ENCODE assay signal across 17 cellular contexts in the genomic region with DNA sequence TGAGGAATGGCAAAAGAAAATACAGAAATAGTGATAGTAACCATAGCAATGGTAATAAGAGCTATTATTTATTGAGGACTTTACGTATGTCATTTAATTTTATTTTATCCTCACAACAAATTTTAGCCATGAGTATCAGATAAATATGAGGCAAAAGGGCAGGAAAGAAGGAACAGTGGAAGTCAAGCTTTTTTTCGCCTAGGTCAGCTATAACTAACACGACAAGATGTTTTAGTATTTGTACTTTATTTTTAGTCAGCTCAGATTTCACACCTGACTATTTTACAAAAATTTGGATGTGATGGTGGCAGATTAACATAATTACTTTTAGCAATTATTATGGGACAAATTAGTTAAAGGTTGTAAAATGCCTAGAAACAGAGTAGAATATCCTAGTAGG. TPM values are rescaled to one million over a fixed set of nuclear protein-coding genes. Genes with fewer than 3 reads are reported as not detected.
A peak's percentile ranks its signal among the peaks of the same experiment; 100 is the strongest.
DNase-seq lines count a peak whose midpoint lies in the region; ATAC-seq and TF ChIP-seq lines count a peak whose summit lies in the region.
"Had no signal": no experiment of that assay in that cellular context is flagged by ENCODE, and none has a peak within 500 bp of the region (broad histone marks: within the 10 kb centered on the region; RNA-seq: fewer than 3 reads in every experiment).

No MANE protein-coding gene starts in this region.

- H3K4me2 ChIP-seq in PC-3 (ENCODE audit: low read length), result 0 out of 2 replicates have a peak overlapping the region, but pooled peaks have one; percentile 4
- no peak overlapping the region for H3K4me2 ChIP-seq in osteoblast (ENCODE audit: insufficient read depth, low read length)

- no peaks in the 10 kb centered on the region for H3K36me3 ChIP-seq in ACC112 (ENCODE audit: insufficient read depth, low read length)
- no peaks in the 10 kb centered on the region for H3K36me3 ChIP-seq in PC-3 (ENCODE audit: low read depth, low read length)
- no peaks in the 10 kb centered on the region for H3K36me3 ChIP-seq in brain microvascular endothelial cell (replicated peaks)
- H3K36me3 ChIP-seq in osteoblast (ENCODE audit: insufficient read depth, low read length), result no peaks in the 10 kb centered on the region
- no peaks in the 10 kb centered on the region for H3K36me3 ChIP-seq in stomach
- H3K36me3 ChIP-seq: BLaER1 treated with 17β-estradiol and CSF1 and Interleukin-3, amounts not matched to agents 10 nM and 100 nM had no signal

- H3F3A ChIP-seq in PC-3 (ENCODE audit: low read length, unreplicated experiment), result peaks cover 7% of the 10 kb centered on the region

- H3K27ac ChIP-seq in ACC112 (ENCODE audit: low read depth, low read length), result peak overlapping the region; percentile 29; the same call in 1 of the 2 replicates
- peak overlapping the region; percentile 62 for H3K27ac ChIP-seq in PC-3 (ENCODE audit: low read length)
- peak overlapping the region; percentile 81 for H3K27ac ChIP-seq in brain microvascular endothelial cell
- H3K27ac ChIP-seq in osteoblast (ENCODE audit: low read depth, low read length), result peak overlapping the region; percentile 31
- no peak overlapping the region for H3K27ac ChIP-seq in stomach
- H3K27ac ChIP-seq: GM23248 had no signal

- H3K9me2 ChIP-seq in PC-3 (replicated peaks; ENCODE audit: low read length), result no peaks in the 10 kb centered on the region

- peaks cover 7% of the 10 kb centered on the region for H3K27me3 Mint-ChIP-seq in nephron progenitor cell (ENCODE audit: low read depth, poor library complexity)
- peaks cover 13 to 18% of the 10 kb centered on the region in 2 donors for H3K27me3 Mint-ChIP-seq in natural killer cell treated with Interleukin-12 subunit alpha and Interleukin-12 subunit beta and Interleukin-15 and Interleukin-18, amount 100 ng/mL, for 72 hours
- H3K27me3 Mint-ChIP-seq: B cell had no signal

- H3K9me3 ChIP-seq in PC-3 (ENCODE audit: low read length), result no peaks in the 10 kb centered on the region
- no peaks in the 10 kb centered on the region for H3K9me3 ChIP-seq in osteoblast (ENCODE audit: low read depth, low read length)
- H3K9me3 ChIP-seq in stomach, result no peaks in the 10 kb centered on the region
- H3K9me3 ChIP-seq: BLaER1 treated with 17β-estradiol and CSF1 and Interleukin-3, amounts not matched to agents 10 nM and 100 nM had no signal

- H3K27me3 ChIP-seq in ACC112 (ENCODE audit: insufficient read depth, low read length), result no peaks in the 10 kb centered on the region
- no peaks in the 10 kb centered on the region for H3K27me3 ChIP-seq in PC-3 (ENCODE audit: low read length)
- H3K27me3 ChIP-seq in brain microvascular endothelial cell (replicated peaks), result no peaks in the 10 kb centered on the region
- no peaks in the 10 kb centered on the region for H3K27me3 ChIP-seq in osteoblast (ENCODE audit: insufficient read depth, low read length)
- no peaks in the 10 kb centered on the region for H3K27me3 ChIP-seq in stomach
- H3K27me3 ChIP-seq: BLaER1 treated with 17β-estradiol and CSF1 and Interleukin-3, amounts not matched to agents 10 nM and 100 nM had no signal

- no peak for TF ChIP-seq EP300 in stomach (IDR thresholded peaks at IDR 0.05)

- no peak for ATAC-seq in PC-3
- ATAC-seq in GM21825 (IDR thresholded peaks at IDR 0.05; ENCODE audit: unreplicated experiment), result no peak
- no peak for ATAC-seq in natural killer cell treated with Interleukin-12 subunit alpha and Interleukin-12 subunit beta and Interleukin-15 and Interleukin-18, amount 100 ng/mL, for 72 hours
- ATAC-seq: CD8-positive, alpha-beta T cell had no signal

- H3K36me3 Mint-ChIP-seq in nephron progenitor cell (ENCODE audit: low read depth), result no peaks in the 10 kb centered on the region
- H3K36me3 Mint-ChIP-seq in natural killer cell treated with Interleukin-12 subunit alpha and Interleukin-12 subunit beta and Interleukin-15 and Interleukin-18, amount 100 ng/mL, for 72 hours, result peaks cover 5% of the 10 kb centered on the region
- H3K36me3 Mint-ChIP-seq: CD8-positive, alpha-beta T cell had no signal

- H2AFZ ChIP-seq in ACC112 (ENCODE audit: low read length, unreplicated experiment), result no peak overlapping the region
- no peak overlapping the region for H2AFZ ChIP-seq in PC-3 (ENCODE audit: low read length)
- no peak overlapping the region for H2AFZ ChIP-seq in osteoblast (ENCODE audit: low read length)
- H2AFZ ChIP-seq: GM23248 had no signal

- H3K27ac Mint-ChIP-seq in nephron progenitor cell, result no peak overlapping the region
- no peak overlapping the region for H3K27ac Mint-ChIP-seq in natural killer cell treated with Interleukin-12 subunit alpha and Interleukin-12 subunit beta and Interleukin-15 and Interleukin-18, amount 100 ng/mL, for 72 hours
- H3K27ac Mint-ChIP-seq: B cell; CD8-positive, alpha-beta T cell had no signal

- no peaks in the 10 kb centered on the region for H3K9me3 Mint-ChIP-seq in nephron progenitor cell
- no peaks in the 10 kb centered on the region for H3K9me3 Mint-ChIP-seq in natural killer cell treated with Interleukin-12 subunit alpha and Interleukin-12 subunit beta and Interleukin-15 and Interleukin-18, amount 100 ng/mL, for 72 hours
- H3K9me3 Mint-ChIP-seq: CD8-positive, alpha-beta T cell had no signal

- CTCF ChIA-PET in PC-3 (lab: Charles Lee), result no interaction called here

- TF ChIP-seq POLR2A in stomach (IDR thresholded peaks at IDR 0.05), result no peak

- H3K79me2 ChIP-seq in ACC112 (ENCODE audit: control insufficient read depth, insufficient read depth, low read length, unreplicated experiment) (no peaks in the 10 kb centered on the region), PC-3 (ENCODE audit: low read length) (no peaks in the 10 kb centered on the region), osteoblast (ENCODE audit: insufficient read depth, low read length) (no peaks in the 10 kb centered on the region)

- no peaks in the 10 kb centered on the region for H4K20me1 ChIP-seq in PC-3 (ENCODE audit: low read length)
- no peaks in the 10 kb centered on the region for H4K20me1 ChIP-seq in osteoblast (ENCODE audit: insufficient read depth, low read length)
- H4K20me1 ChIP-seq: BLaER1 treated with 17β-estradiol and CSF1 and Interleukin-3, amounts not matched to agents 10 nM and 100 nM had no signal

- WGBS in stomach, 5 donors, result 48 to 69% (median 55%) methylated on average over 3 of the region's 3 CpGs

- no peak overlapping the region for H3K4me3 Mint-ChIP-seq in nephron progenitor cell
- no peak overlapping the region for H3K4me3 Mint-ChIP-seq in natural killer cell treated with Interleukin-12 subunit alpha and Interleukin-12 subunit beta and Interleukin-15 and Interleukin-18, amount 100 ng/mL, for 72 hours
- H3K4me3 Mint-ChIP-seq: B cell; CD8-positive, alpha-beta T cell had no signal

- intact Hi-C loops in PC-3 (cut with micrococcal nuclease), result loop anchor here (2.0 to 5.0 kb wide), 4 partner anchors 37 to 198 kb away; a partner anchor contains a TSS
- intact Hi-C loops in stomach (cut with DNase I; ENCODE audit: low total_unique reads), result no loop called here

- peak overlapping the region; percentile 36; the same call in 1 of the 2 replicates for H3K9ac ChIP-seq in PC-3 (ENCODE audit: low read length)
- H3K9ac ChIP-seq: BLaER1 treated with 17β-estradiol and CSF1 and Interleukin-3, amounts not matched to agents 10 nM and 100 nM; GM23248 had no signal

- POLR2A ChIA-PET in PC-3 (lab: Charles Lee; ENCODE audit: unreplicated experiment), result no interaction called here

- TF ChIP-seq CTCF in PC-3 (conservative IDR thresholded peaks at IDR 0.05; ENCODE audit: low read depth, low read length), result no peak
- TF ChIP-seq CTCF in brain microvascular endothelial cell (IDR thresholded peaks at IDR 0.05; ENCODE audit: low read depth, low read length, missing control alignments), result no peak
- TF ChIP-seq CTCF in osteoblast (IDR thresholded peaks at IDR 0.05; ENCODE audit: extremely low read depth, low read depth, low read length), result no peak
- TF ChIP-seq CTCF in stomach (IDR thresholded peaks at IDR 0.05), result no peak
- TF ChIP-seq CTCF in nephron progenitor cell (IDR thresholded peaks at IDR 0.05), result no peak

- in situ Hi-C loops in brain microvascular endothelial cell (cut with HindIII; ENCODE audit: low pct_ligation_motif_present, low sequenced_read_pairs), result loop anchor here (25.0 kb wide), 1 partner anchor 193 kb away; no protein-coding TSS in a partner anchor

- DNase-seq in PC-3, result no peak
- DNase-seq in brain microvascular endothelial cell, result no peak
- no peak for DNase-seq in osteoblast (ENCODE audit: insufficient read length, low spot score, missing footprints)
- DNase-seq in stomach, result no peak
- DNase-seq in nephron progenitor cell, result no peak
- DNase-seq in natural killer cell treated with Interleukin-12 subunit alpha and Interleukin-12 subunit beta and Interleukin-15 and Interleukin-18, amount 100 ng/mL, for 72 hours (ENCODE audit: low spot score), result no peak
- DNase-seq: 8988T; Calu3; CD8-positive, alpha-beta T cell; DMS79 treated with DMSO at 0.1 percent for 48 hours; GF-D8 had no signal

- BruUV-seq in PC-3 (replicated peaks; lab: Mats Ljungman, UMichigan), result no TSS peak

- H3K4me1 Mint-ChIP-seq in nephron progenitor cell, result no peaks in the 10 kb centered on the region
- no peaks in the 10 kb centered on the region for H3K4me1 Mint-ChIP-seq in natural killer cell treated with Interleukin-12 subunit alpha and Interleukin-12 subunit beta and Interleukin-15 and Interleukin-18, amount 100 ng/mL, for 72 hours (ENCODE audit: low read depth in 2 of 2)
- H3K4me1 Mint-ChIP-seq: B cell had no signal

- H3K4me3 ChIP-seq in ACC112 (ENCODE audit: low read depth, low read length), result no peak overlapping the region
- H3K4me3 ChIP-seq in PC-3 (ENCODE audit: low read length), result no peak overlapping the region
- H3K4me3 ChIP-seq in brain microvascular endothelial cell (ENCODE audit: low read depth, low read length), result no peak overlapping the region
- no peak overlapping the region for H3K4me3 ChIP-seq in osteoblast (ENCODE audit: insufficient read depth, low read length)
- H3K4me3 ChIP-seq in stomach, result no peak overlapping the region
- H3K4me3 ChIP-seq: BLaER1 treated with 17β-estradiol and CSF1 and Interleukin-3, amounts not matched to agents 10 nM and 100 nM; GM23248 had no signal

- H3K4me1 ChIP-seq in ACC112 (ENCODE audit: control insufficient read depth, insufficient read depth, low read length, unreplicated experiment) (peaks cover 43% of the 10 kb centered on the region), PC-3 (ENCODE audit: insufficient read depth, low read length) (peaks cover 62% of the 10 kb centered on the region), osteoblast (ENCODE audit: insufficient read depth, low read length) (peaks cover 29% of the 10 kb centered on the region), stomach (peaks cover 0 to 14% (median 0%) of the 10 kb centered on the region in 4 donors)

RNA-seq across cellular contexts. Expression of a gene that starts 34.8 kb away (rescaled TPM):
- 32.2 and 32.7 TPM in 2 replicates for total RNA-seq in PC-3 (2014; rRNA removed)
- total RNA-seq in osteoblast, result 50.7 and 51.9 TPM in 2 replicates
- 100 to 1,000 TPM in 1 of 5 donors, 1 to 10 TPM in 2, under 1 TPM in 1, not detected in 1; 0.58 to 152 (median 3.6) TPM for total RNA-seq in stomach
- polyA plus RNA-seq in stomach, result 10 to 100 TPM in 1 of 3 donors, 1 to 10 TPM in 2; 4.7 to 12.8 (median 8.6) TPM
- 1 to 10 TPM; 1.6 to 5.0 TPM for total RNA-seq in natural killer cell treated with Interleukin-12 subunit alpha and Interleukin-12 subunit beta and Interleukin-15 and Interleukin-18, amount 100 ng/mL, for 72 hours
- total RNA-seq: A673; CD8-positive, alpha-beta T cell had no signal

RNA-seq across cellular contexts. Expression of a gene that starts 49.3 kb away (rescaled TPM):
- total RNA-seq in PC-3 (2014; rRNA removed) (0.40 and 2.0 TPM in 2 replicates), osteoblast (15.2 and 16.5 TPM in 2 replicates), stomach (1 to 10 TPM in 2 of 5 donors, under 1 TPM in 1, not detected in 2; 0.73 to 1.6 (median 1.4) TPM)
- 1 to 10 TPM in 1 of 3 donors, under 1 TPM in 1, not detected in 1; 0.48 to 1.1 TPM for polyA plus RNA-seq in stomach
- 1 to 10 TPM; 2.0 to 2.4 TPM for total RNA-seq in natural killer cell treated with Interleukin-12 subunit alpha and Interleukin-12 subunit beta and Interleukin-15 and Interleukin-18, amount 100 ng/mL, for 72 hours
- total RNA-seq: A673 had no signal

RNA-seq across cellular contexts. Expression of a gene that starts 49.7 kb away (rescaled TPM):
- total RNA-seq in PC-3 (2014; rRNA removed) (273 and 293 TPM in 2 replicates), osteoblast (32.1 and 37.6 TPM in 2 replicates), stomach (10 to 100 TPM in 1 of 5 donors, under 1 TPM in 1, not detected in 3; 0.73 to 47.3 TPM)
- polyA plus RNA-seq in stomach, result 1 to 10 TPM in 2 of 3 donors, not detected in 1; 1.9 to 3.2 TPM
- total RNA-seq in natural killer cell treated with Interleukin-12 subunit alpha and Interleukin-12 subunit beta and Interleukin-15 and Interleukin-18, amount 100 ng/mL, for 72 hours, result 10 to 100 TPM in 1 of 2 donors, 1 to 10 TPM in 1; 3.9 to 15.7 TPM
- total RNA-seq: A673 had no signal

Comparison
In these comparisons a context has a peak if more than half of its experiments do, and no peak if none do; other contexts are left out.
1. H3K27ac ChIP-seq: peak in ACC112 (single experiment), PC-3 (single experiment), brain microvascular endothelial cell (single experiment) and osteoblast (single experiment); none in stomach (0 of 5).